ENCODE assay signal across 36 cellular contexts in the genomic region with DNA sequence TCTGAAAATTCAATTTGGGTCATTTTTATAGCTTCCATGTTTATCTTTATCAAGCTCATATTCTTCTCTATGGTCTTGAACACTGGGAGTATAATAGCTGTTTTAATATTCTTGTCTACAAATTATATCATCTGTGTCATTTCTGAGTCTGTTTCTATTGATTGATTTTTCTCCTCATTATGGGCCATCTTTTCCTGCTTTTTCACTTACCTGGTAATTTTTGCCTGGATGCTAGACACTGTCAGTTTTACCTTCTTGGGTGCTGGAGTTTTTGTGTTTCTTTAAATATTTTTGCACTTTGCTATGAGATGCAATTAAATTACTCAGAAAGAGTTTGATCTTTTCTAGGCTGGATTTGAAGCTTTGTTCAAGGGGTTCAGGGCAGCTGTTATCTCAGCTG.
"Had no signal": no experiment of that assay in that cellular context is flagged by ENCODE, and none has a peak within 500 bp of the region (broad histone marks: within the 10 kb centered on the region; RNA-seq: fewer than 3 reads in every experiment).

No MANE protein-coding gene starts in this region.

- H3K4me1 Mint-ChIP-seq: central memory CD8-positive, alpha-beta T cell had no signal

- H3K27ac ChIP-seq: adrenal gland, ascending aorta, body of pancreas, brain microvascular endothelial cell, breast epithelium, cardiac muscle cell had no signal

- H3K27me3 Mint-ChIP-seq: activated naive CD4-positive, alpha-beta T cell treated with anti-CD3 and anti-CD28 coated beads, Interleukin-2, amount 50 U/mL, for 24 hours; activated naive CD8-positive, alpha-beta T cell; activated naive CD8-positive, alpha-beta T cell treated with anti-CD3 and anti-CD28 coated beads for 36 hours; activated naive CD8-positive, alpha-beta T cell treated with anti-CD3 and anti-CD28 coated beads, Interleukin-2, amount 50 U/mL, for 24 hours; central memory CD8-positive, alpha-beta T cell had no signal

- H3K9me3 ChIP-seq: adrenal gland, body of pancreas, breast epithelium had no signal

- ATAC-seq: activated naive CD4-positive, alpha-beta T cell treated with anti-CD3 and anti-CD28 coated beads, Interleukin-2, amount 50 U/mL, for 72 hours; activated naive CD8-positive, alpha-beta T cell treated with anti-CD3 and anti-CD28 coated beads, Interleukin-2, amount 50 U/mL, for 24 hours; activated T-cell treated with anti-CD3 and anti-CD28 coated beads, Interleukin-2, amount 50 U/mL, for 4 hours; activated T-cell treated with anti-CD3 and anti-CD28 coated beads, Interleukin-2, amount 50 U/mL, for 72 hours; body of pancreas had no signal

- DNase-seq: activated effector memory CD4-positive, alpha-beta T cell treated with anti-CD3 and anti-CD28 coated beads, Interleukin-2, amount 50 U/mL, for 16 hours; activated effector memory CD4-positive, alpha-beta T cell treated with Interleukin-2 at 50 U/mL for 16 hours; activated gamma-delta T cell; activated gamma-delta T cell treated with Interleukin-2 at 50 U/mL for 16 hours; activated naive CD4-positive, alpha-beta T cell; activated naive CD4-positive, alpha-beta T cell treated with anti-CD3 and anti-CD28 coated beads for 36 hours; activated naive CD4-positive, alpha-beta T cell treated with anti-CD3 and anti-CD28 coated beads, Interleukin-2, amount 10 ng/mL, durations not matched to agents 7 days and 5 days; activated naive CD4-positive, alpha-beta T cell treated with anti-CD3 and anti-CD28 coated beads, Interleukin-2, amount 50 U/mL, for 16 hours; activated naive CD4-positive, alpha-beta T cell treated with Interleukin-2 at 50 U/mL for 16 hours; activated naive CD8-positive, alpha-beta T cell treated with anti-CD3 and anti-CD28 coated beads for 36 hours; activated naive CD8-positive, alpha-beta T cell treated with anti-CD3 and anti-CD28 coated beads, Interleukin-2, amount 10 ng/mL, durations not matched to agents 7 days and 5 days; activated naive CD8-positive, alpha-beta T cell treated with anti-CD3 and anti-CD28 coated beads, Interleukin-2, amount 50 U/mL, for 24 hours; activated T-cell treated with anti-CD3 and anti-CD28 coated beads, Interleukin-2, amount 50 U/mL, for 4 hours; activated T-cell treated with anti-CD3 and anti-CD28 coated beads, Interleukin-2, amount 50 U/mL, for 48 hours; activated T-cell treated with anti-CD3 and anti-CD28 coated beads, Interleukin-2, amount 50 U/mL, for 72 hours; adrenal gland; amniotic stem cell; amygdala; anterior cingulate cortex; aorta; body of pancreas; brain microvascular endothelial cell; caudate nucleus; central memory CD4-positive, alpha-beta T cell; cerebellar nuclear complex had no signal

- H3K9me3 Mint-ChIP-seq: activated naive CD4-positive, alpha-beta T cell treated with anti-CD3 and anti-CD28 coated beads, Interleukin-2, amount 50 U/mL, for 24 hours; central memory CD8-positive, alpha-beta T cell had no signal

- H3K27ac Mint-ChIP-seq: activated naive CD4-positive, alpha-beta T cell treated with anti-CD3 and anti-CD28 coated beads for 36 hours; activated naive CD4-positive, alpha-beta T cell treated with anti-CD3 and anti-CD28 coated beads, Interleukin-2, amount 10 ng/mL, durations not matched to agents 7 days and 5 days; activated naive CD4-positive, alpha-beta T cell treated with anti-CD3 and anti-CD28 coated beads, Interleukin-2, amount 50 U/mL, for 72 hours; activated naive CD8-positive, alpha-beta T cell; activated naive CD8-positive, alpha-beta T cell treated with anti-CD3 and anti-CD28 coated beads for 36 hours; activated naive CD8-positive, alpha-beta T cell treated with anti-CD3 and anti-CD28 coated beads, Interleukin-2, amount 10 ng/mL, durations not matched to agents 7 days and 5 days; activated naive CD8-positive, alpha-beta T cell treated with anti-CD3 and anti-CD28 coated beads, Interleukin-2, amount 50 U/mL, for 24 hours; activated T-cell treated with anti-CD3 and anti-CD28 coated beads, Interleukin-2, amount 50 U/mL, for 72 hours; activated T-helper 1 cell treated with anti-CD3 and anti-CD28 coated beads, Interleukin-12 subunit alpha, Interleukin-12 subunit beta, Interleukin-2, Interleukin-4 antibody, amounts not matched to agents 30 ng/mL and 10 ng/mL and 1 ng/mL, durations not matched to agents 14 hours and 24 hours and 36 hours; activated T-helper 2 cell treated with anti-CD3 and anti-CD28 coated beads, Interferon-gamma antibody, Interleukin-2, Interleukin-4, amounts not matched to agents 10 μg/mL and 5 μg/mL and 100 μg/mL, durations not matched to agents 14 hours and 24 hours and 36 hours; brain had no signal

- H3K36me3 Mint-ChIP-seq: activated naive CD8-positive, alpha-beta T cell treated with anti-CD3 and anti-CD28 coated beads, Interleukin-2, amount 10 ng/mL, durations not matched to agents 7 days and 5 days; brain had no signal

- H3K4me1 ChIP-seq: adrenal gland, body of pancreas, breast epithelium had no signal

- H3K36me3 ChIP-seq: adrenal gland, ascending aorta, brain microvascular endothelial cell, breast epithelium, cardiac muscle cell had no signal

- H3K4me3 ChIP-seq: adrenal gland, ascending aorta, body of pancreas, breast epithelium, cardiac muscle cell had no signal

- H3K4me3 Mint-ChIP-seq: activated naive CD4-positive, alpha-beta T cell treated with anti-CD3 and anti-CD28 coated beads for 36 hours; activated naive CD4-positive, alpha-beta T cell treated with anti-CD3 and anti-CD28 coated beads, Interleukin-2, amount 10 ng/mL, durations not matched to agents 7 days and 5 days; activated naive CD4-positive, alpha-beta T cell treated with anti-CD3 and anti-CD28 coated beads, Interleukin-2, amount 50 U/mL, for 24 hours; activated naive CD8-positive, alpha-beta T cell; activated naive CD8-positive, alpha-beta T cell treated with anti-CD3 and anti-CD28 coated beads for 36 hours; activated naive CD8-positive, alpha-beta T cell treated with anti-CD3 and anti-CD28 coated beads, Interleukin-2, amount 10 ng/mL, durations not matched to agents 7 days and 5 days; activated naive CD8-positive, alpha-beta T cell treated with anti-CD3 and anti-CD28 coated beads, Interleukin-2, amount 50 U/mL, for 24 hours; activated T-cell treated with anti-CD3 and anti-CD28 coated beads, Interleukin-2, amount 50 U/mL, for 4 hours; activated T-cell treated with anti-CD3 and anti-CD28 coated beads, Interleukin-2, amount 50 U/mL, for 72 hours; activated T-helper 1 cell treated with anti-CD3 and anti-CD28 coated beads, Interleukin-12 subunit alpha, Interleukin-12 subunit beta, Interleukin-2, Interleukin-4 antibody, amounts not matched to agents 30 ng/mL and 10 ng/mL and 1 ng/mL, durations not matched to agents 14 hours and 24 hours and 36 hours; activated T-helper 17 cell treated with anti-CD3 and anti-CD28 coated beads, Interleukin-2, amount 50 U/mL, for 72 hours; brain; central memory CD8-positive, alpha-beta T cell had no signal
